11 cellular contexts compared by ENCODE assay signal in genomic region chr22:49966041-49966715, GRCh38. TPM values are rescaled to one million over a fixed set of nuclear protein-coding genes. Genes with fewer than 3 reads are reported as not detected.
DNase-seq lines count a peak whose midpoint lies in the region; ATAC-seq and TF ChIP-seq lines count a peak whose summit lies in the region.
"Had no signal": no experiment of that assay in that cellular context is flagged by ENCODE, and none has a peak within 500 bp of the region (broad histone marks: within the 10 kb centered on the region; RNA-seq: fewer than 3 reads in every experiment).

No MANE protein-coding gene starts in this region.

- H3K27ac ChIP-seq in tibial artery, result peak overlapping the region; percentile 88 to 89

- DNase-seq in activated T-cell treated with anti-CD3 and anti-CD28 coated beads, Interleukin-2, amount 50 U/mL, for 24 hours, result no peak
- no peak for DNase-seq in activated T-cell treated with anti-CD3 and anti-CD28 coated beads, Interleukin-2, amount 50 U/mL, for 48 hours
- DNase-seq in chondrocyte (ENCODE audit: low spot score) (peak; percentile 90), tibial artery (peak in 1 of 2 donors; percentile 18), NCI-H510A treated with DMSO at 0.1 percent for 48 hours (lab: John Stamatoyannopoulos, UW) (no peak)
- DNase-seq in effector CD8-positive, alpha-beta T cell (lab: John Stamatoyannopoulos, UW), result no peak
- DNase-seq: NCI-H1436 treated with DMSO at 0.1 percent for 48 hours had no signal

- H3K27me3 Mint-ChIP-seq in activated T-cell treated with anti-CD3 and anti-CD28 coated beads, Interleukin-2, amount 50 U/mL, for 24 hours, result no peaks in the 10 kb centered on the region
- no peaks in the 10 kb centered on the region for H3K27me3 Mint-ChIP-seq in chondrocyte (ENCODE audit: low read depth)

- H3K36me3 Mint-ChIP-seq in activated T-cell treated with anti-CD3 and anti-CD28 coated beads, Interleukin-2, amount 50 U/mL, for 24 hours (ENCODE audit: low read depth), result peaks cover 41% of the 10 kb centered on the region
- peaks cover 1% of the 10 kb centered on the region for H3K36me3 Mint-ChIP-seq in chondrocyte (ENCODE audit: low read depth)

- H3K4me3 ChIP-seq in mucosa of stomach (ENCODE audit: low read length), result no peak overlapping the region
- H3K4me3 ChIP-seq in tibial artery, result no peak overlapping the region

- peak overlapping the region; percentile 53 for H3K9ac ChIP-seq in mucosa of stomach (ENCODE audit: low read length)

- peak overlapping the region; percentile 93 for H3K4me3 Mint-ChIP-seq in activated T-cell treated with anti-CD3 and anti-CD28 coated beads, Interleukin-2, amount 50 U/mL, for 24 hours
- H3K4me3 Mint-ChIP-seq in chondrocyte (ENCODE audit: unreplicated experiment), result no peak overlapping the region
- H3K4me3 Mint-ChIP-seq: T-helper 1 cell treated with Interleukin-12 subunit alpha and Interleukin-12 subunit beta and Interleukin-4 antibody, amounts not matched to agents 30 μg/mL and 1 μg/mL, for 36 hours had no signal

- H3K4me1 Mint-ChIP-seq in activated T-cell treated with anti-CD3 and anti-CD28 coated beads, Interleukin-2, amount 50 U/mL, for 24 hours (ENCODE audit: low read depth), result peaks cover 59% of the 10 kb centered on the region
- H3K4me1 Mint-ChIP-seq in chondrocyte (ENCODE audit: low read depth), result peaks cover 18% of the 10 kb centered on the region

- no peaks in the 10 kb centered on the region for H3K27me3 ChIP-seq in mucosa of stomach (ENCODE audit: control insufficient read depth, insufficient read depth, low read length)
- H3K27me3 ChIP-seq in tibial artery, result no peaks in the 10 kb centered on the region

- no peak for ATAC-seq in HG02763 (IDR thresholded peaks at IDR 0.05; ENCODE audit: unreplicated experiment)

- H3K4me1 ChIP-seq in mucosa of stomach (ENCODE audit: control insufficient read depth, insufficient read depth, low read length), result peaks cover 76% of the 10 kb centered on the region
- peaks cover 3 to 76% (median 48%) of the 10 kb centered on the region in 4 donors for H3K4me1 ChIP-seq in tibial artery

- peak overlapping the region; percentile 44 for H3K27ac Mint-ChIP-seq in activated T-cell treated with anti-CD3 and anti-CD28 coated beads, Interleukin-2, amount 50 U/mL, for 24 hours
- no peak overlapping the region for H3K27ac Mint-ChIP-seq in chondrocyte (ENCODE audit: unreplicated experiment)
- H3K27ac Mint-ChIP-seq: T-helper 1 cell treated with Interleukin-12 subunit alpha and Interleukin-12 subunit beta and Interleukin-4 antibody, amounts not matched to agents 30 μg/mL and 1 μg/mL, for 36 hours had no signal

- intact Hi-C loops in tibial artery (cut with DNase I; ENCODE audit: low total_unique reads), result loop anchor here (10.0 kb wide), 1 partner anchor 339 kb away; the partner anchor contains the start of gene PLXNB2

- TF ChIP-seq CTCF in chondrocyte (IDR thresholded peaks at IDR 0.05) (no peak), tibial artery (IDR thresholded peaks at IDR 0.05) (no peak)

- no peaks in the 10 kb centered on the region for H3K9me3 ChIP-seq in mucosa of stomach (ENCODE audit: control insufficient read depth, low read length)
- no peaks in the 10 kb centered on the region for H3K9me3 ChIP-seq in tibial artery

- no peaks in the 10 kb centered on the region for H3K9me3 Mint-ChIP-seq in activated T-cell treated with anti-CD3 and anti-CD28 coated beads, Interleukin-2, amount 50 U/mL, for 24 hours
- no peaks in the 10 kb centered on the region for H3K9me3 Mint-ChIP-seq in chondrocyte (ENCODE audit: low read depth)
- H3K9me3 Mint-ChIP-seq: T-helper 1 cell treated with Interleukin-12 subunit alpha and Interleukin-12 subunit beta and Interleukin-4 antibody, amounts not matched to agents 30 μg/mL and 1 μg/mL, for 36 hours had no signal

- H3K36me3 ChIP-seq in mucosa of stomach (ENCODE audit: control insufficient read depth, insufficient read depth, low read length), result peaks cover 13% of the 10 kb centered on the region
- H3K36me3 ChIP-seq in tibial artery, result peaks cover 17 to 35% (median 35%) of the 10 kb centered on the region in 3 donors

RNA-seq across cellular contexts. Expression of gene PIM3, which starts 5.6 kb away (rescaled TPM):
- total RNA-seq in chondrocyte, result 12.0 to 18.2 TPM (median 16.8 TPM) in 3 replicates

RNA-seq across cellular contexts. Expression of gene IL17REL, which starts 46.4 kb away (rescaled TPM):
- 0.17 to 0.23 TPM in 2 of 3 replicates, not detected in the other for total RNA-seq in chondrocyte
- total RNA-seq: bronchial epithelial cell had no signal

RNA-seq across cellular contexts. Expression of gene CRELD2, which starts 47.7 kb away (rescaled TPM):
- 44.3 to 117 TPM (median 49.9 TPM) in 3 replicates for total RNA-seq in chondrocyte

RNA-seq across cellular contexts. Expression of gene ALG12, which starts 47.9 kb away (rescaled TPM):
- total RNA-seq in chondrocyte, result 18.7 to 27.3 TPM (median 20.6 TPM) in 3 replicates
